ENCODE assay signal across 8 cellular contexts in genomic region chr11:62601114-62601363, GRCh38. TPM values are rescaled to one million over a fixed set of nuclear protein-coding genes. Genes with fewer than 3 reads are reported as not detected.
A peak's percentile ranks its signal among the peaks of the same experiment; 100 is the strongest.
DNase-seq lines count a peak whose midpoint lies in the region; ATAC-seq, FAIRE-seq and TF ChIP-seq lines count a peak whose summit lies in the region.

No MANE protein-coding gene starts in this region.

- no peak overlapping the region for H2BK12ac ChIP-seq in H1 (ENCODE audit: low read depth, low read length)

- H3K4me2 ChIP-seq in BLaER1: peak overlapping the region; percentile 100
- H3K4me2 ChIP-seq in H1 (ENCODE audit: insufficient read depth in 1 of 2, low read depth in 2 of 2, low read length in 2 of 2): peak overlapping the region; percentile 72 to 95

- H4K5ac ChIP-seq in H1 (ENCODE audit: insufficient read length, low read depth, low read length): peak overlapping the region; percentile 47

- no peak overlapping the region for H2AK5ac ChIP-seq in H1 (ENCODE audit: low read depth, low read length)

- peak overlapping the region; percentile 14 for H3K4ac ChIP-seq in H1 (replicated peaks; ENCODE audit: insufficient read length, low read depth, low read length)

- 1% methylated on average over 17 of the region's 31 CpGs; no CpG with 5 or more reads in 1 of the 2 experiments for WGBS in H1 (ENCODE audit: extremely low coverage in 1 of 2, insufficient coverage in 1 of 2, insufficient read length in 1 of 2, insufficient replicate concordance in 2 of 2, low coverage in 1 of 2, low lambda C conversion rate in 2 of 2, missing lambda C conversion rate in 1 of 2), 2 experiments

- H3K14ac ChIP-seq in H1 (ENCODE audit: insufficient read length): no peak overlapping the region

- H3K27me3 ChIP-seq in BLaER1 (no peaks in the 10 kb centered on the region), HAP-1 (ENCODE audit: low read depth) (no peaks in the 10 kb centered on the region), H1 (replicated peaks in 1 of 4; ENCODE audit: control insufficient read depth in 3 of 4, extremely low read depth in 1 of 4, insufficient read depth in 3 of 4, low read length in 3 of 4) (peaks cover 0 to 13% (median 11%) of the 10 kb centered on the region in 4 experiments; a peak in 6 of 7 replicates), muscle layer of duodenum (ENCODE audit: low read depth, low read length) (no peaks in the 10 kb centered on the region), vagina (no peaks in the 10 kb centered on the region)

- H4K91ac ChIP-seq in H1 (replicated peaks; ENCODE audit: insufficient read length, low read length): peak overlapping the region; percentile 28

- peaks cover 0 to 28% of the 10 kb centered on the region in 2 experiments; a peak in 2 of 4 replicates for H3K79me2 ChIP-seq in H1 (ENCODE audit: control insufficient read depth in 1 of 2, insufficient read depth in 2 of 2, low read length in 2 of 2)

- H3K79me1 ChIP-seq in H1 (ENCODE audit: low read depth, low read length): no peaks in the 10 kb centered on the region; the same call in 1 of the 2 replicates

- DNase-seq in HAP-1 (ENCODE audit: low spot score in 2 of 2) (no peak), T-helper 22 cell (ENCODE audit: low read depth) (peak; percentile 39), H1 (ENCODE audit: low read depth in 1 of 2, low spot score in 2 of 2) (no peak), vagina (ENCODE audit: extremely low spot score in 2 of 2) (no peak)

- H3K23me2 ChIP-seq in H1 (ENCODE audit: low read depth, low read length): peaks cover 17% of the 10 kb centered on the region; the same call in 1 of the 2 replicates

- no peak for FAIRE-seq in H1 (lab: Jason Lieb, UNC)

- H3K36me3 ChIP-seq in BLaER1 (peaks cover 54% of the 10 kb centered on the region), HAP-1 (replicated peaks) (peaks cover 76% of the 10 kb centered on the region), H1 (ENCODE audit: control insufficient read depth in 2 of 4, insufficient read depth in 4 of 4, low read length in 3 of 4) (peaks cover 22 to 25% (median 23%) of the 10 kb centered on the region in 4 experiments), muscle layer of duodenum (ENCODE audit: control insufficient read depth in 1 of 2, insufficient read depth in 2 of 2, low read length in 2 of 2) (peaks cover 20 to 45% of the 10 kb centered on the region in 2 donors), vagina (peaks cover 0 to 29% of the 10 kb centered on the region in 2 donors)

- H3K4me3 ChIP-seq in BLaER1 (peak overlapping the region; percentile 91), HAP-1 (peak overlapping the region; percentile 96), H1 (ENCODE audit: extremely low read depth in 1 of 4, insufficient read depth in 2 of 4, low read depth in 3 of 4, low read length in 4 of 4) (peak overlapping the region; percentile 74 to 86 (median 84)), muscle layer of duodenum (ENCODE audit: low read depth in 1 of 2, low read length in 2 of 2) (peak overlapping the region; percentile 89 to 93), vagina (peak overlapping the region; percentile 73 to 94)

- H2AFZ ChIP-seq in H1 (ENCODE audit: low read length): no peak overlapping the region

- H2BK5ac ChIP-seq in H1 (ENCODE audit: low read depth, low read length): 0 out of 2 replicates have a peak overlapping the region, but pooled peaks have one; percentile 75

- no peak; a peak in 1 of 3 replicates for TF ChIP-seq POLR2A in H1 (IDR thresholded peaks at IDR 0.05; ENCODE audit: control extremely low read depth in 1 of 2, low read depth in 2 of 2, low read length in 2 of 2)
- TF ChIP-seq POLR2A in vagina (IDR thresholded peaks at IDR 0.05): no peak

- POLR2A ChIA-PET in H1 (lab: Charles Lee; ENCODE audit: partially characterized antibody): interaction anchor here (0.8 to 12.3 kb wide), 25 partner anchors 9 to 280 kb away, joined by 3 to 235 read pairs (median 3); partner anchors contain the start of genes B3GAT3, C11orf98, CSKMT and EEF1G

- CTCF ChIA-PET in H1 (lab: Charles Lee; ENCODE audit: partially characterized antibody): interaction anchor here (0.6 to 2.2 kb wide), 7 partner anchors 9 to 93 kb away, joined by 3 to 24 read pairs (median 3); partner anchors contain the start of genes EML3, ROM1 and TUT1

- H4K20me1 ChIP-seq in BLaER1 (peaks cover 34% of the 10 kb centered on the region), H1 (replicated peaks in 1 of 2; ENCODE audit: control insufficient read depth in 1 of 2, insufficient read depth in 2 of 2, low read length in 2 of 2) (peaks cover 3 to 11% of the 10 kb centered on the region in 2 experiments)

- in situ Hi-C loops in HAP-1 (cut with MboI; ENCODE audit: low sequenced_read_pairs): no loop called here

- H3K18ac ChIP-seq in H1 (ENCODE audit: extremely low read depth, low read length): peak overlapping the region; percentile 81; the same call in 1 of the 2 replicates

- no peak for TF ChIP-seq RAD21 in H1 (IDR thresholded peaks at IDR 0.05 in 1 of 2, conservative IDR thresholded peaks at IDR 0.05 in 1 of 2; ENCODE audit: low read depth in 2 of 2, low read length in 2 of 2)

- no peak overlapping the region for H2BK15ac ChIP-seq in H1 (ENCODE audit: low read length)

- no peak for TF ChIP-seq CTCF in H1 (IDR thresholded peaks at IDR 0.05; ENCODE audit: control extremely low read depth in 1 of 3, insufficient read depth in 1 of 3, low read depth in 1 of 3, low read length in 3 of 3)
- TF ChIP-seq CTCF in vagina (IDR thresholded peaks at IDR 0.05): no peak

- peak overlapping the region; percentile 100 for H3K27ac ChIP-seq in BLaER1
- H3K27ac ChIP-seq in H1 (ENCODE audit: low read depth, low read length): peak overlapping the region; percentile 79; the same call in 1 of the 2 replicates
- peak overlapping the region; percentile 83 for H3K27ac ChIP-seq in muscle layer of duodenum (ENCODE audit: low read length)
- peak overlapping the region; percentile 97 for H3K27ac ChIP-seq in vagina

- H3K4me1 ChIP-seq in BLaER1 (peaks cover 60% of the 10 kb centered on the region), HAP-1 (peaks cover 19% of the 10 kb centered on the region), H1 (replicated peaks in 1 of 4; ENCODE audit: control insufficient read depth in 3 of 4, insufficient read depth in 4 of 4, low read length in 3 of 4) (peaks cover 7 to 32% (median 17%) of the 10 kb centered on the region in 4 experiments), muscle layer of duodenum (ENCODE audit: control insufficient read depth in 1 of 2, insufficient read depth in 2 of 2, low read length in 2 of 2) (peaks cover 23 to 42% of the 10 kb centered on the region in 2 donors), vagina (peaks cover 37% of the 10 kb centered on the region)

- H3K9me3 ChIP-seq in BLaER1: no peaks in the 10 kb centered on the region
- H3K9me3 ChIP-seq in HAP-1: no peaks in the 10 kb centered on the region
- no peaks in the 10 kb centered on the region for H3K9me3 ChIP-seq in H1 (ENCODE audit: insufficient read depth in 2 of 2, low read depth in 1 of 2, low read length in 1 of 2)
- no peaks in the 10 kb centered on the region for H3K9me3 ChIP-seq in muscle layer of duodenum (ENCODE audit: control insufficient read depth in 1 of 2, low read length in 2 of 2)
- H3K9me3 ChIP-seq in vagina: no peaks in the 10 kb centered on the region

- no peak overlapping the region for H2BK120ac ChIP-seq in H1 (replicated peaks; ENCODE audit: low read depth, low read length)

- peak overlapping the region; percentile 50 for H3K56ac ChIP-seq in H1 (replicated peaks; ENCODE audit: insufficient read length, low read depth, low read length)

- H4K8ac ChIP-seq in H1 (ENCODE audit: extremely low read depth, insufficient read depth, low read length): peak overlapping the region; percentile 95

- no peak for TF ChIP-seq EP300 in H1 (IDR thresholded peaks at IDR 0.05; ENCODE audit: borderline replicate concordance in 1 of 2, low read depth in 2 of 2, low read length in 2 of 2)

- no peak overlapping the region for H3K23ac ChIP-seq in H1 (ENCODE audit: insufficient read length)

- no peak for ATAC-seq in HG02973 (IDR thresholded peaks at IDR 0.05; ENCODE audit: unreplicated experiment)
- no peak for ATAC-seq in HG03025 (IDR thresholded peaks at IDR 0.05; ENCODE audit: low FRiP score, unreplicated experiment)

- intact Hi-C loops in vagina (cut with DNase I): no loop called here

- no peak overlapping the region for H2BK20ac ChIP-seq in H1 (ENCODE audit: low read length)

- peak overlapping the region; percentile 100 for H3K9ac ChIP-seq in BLaER1
- peak overlapping the region; percentile 83 to 99 (median 87) for H3K9ac ChIP-seq in H1 (replicated peaks in 1 of 4; ENCODE audit: extremely low read depth in 1 of 4, low read depth in 3 of 4, low read length in 3 of 4)

RNA-seq across cellular contexts. Expression of gene MTA2, which starts 0.6 kb away (rescaled TPM):
- 114 and 117 TPM in 2 replicates for total RNA-seq in H1 (2021; fragmentation: NEBNext Ultra II Directional; extraction: Animal tissue kit (Norgen Biotek cat#: 25700))
- 25.7 and 32.2 TPM in 2 replicates for polyA plus RNA-seq in H1 (2011; rRNA removed)
- polyA plus RNA-seq in H1 (2011; cell fraction: cytosol; rRNA removed): 35.3 TPM
- 66.3 TPM for polyA plus RNA-seq in H1 (2011; cell fraction: nucleus; rRNA removed)
- polyA plus RNA-seq in H1 (2012, experiment 1 of 2): 98.7 to 112 TPM (median 111 TPM) in 4 replicates
- polyA plus RNA-seq in H1 (2012, experiment 2 of 2): 79.2 TPM
- polyA plus RNA-seq in H1 (2013, experiment 1 of 2): 45.4 TPM
- 44.6 TPM for polyA plus RNA-seq in H1 (2013, experiment 2 of 2)
- 69.4 and 71.5 TPM in 2 replicates for polyA minus RNA-seq in H1 (2011; rRNA and poly(A)+ RNA removed)
- polyA minus RNA-seq in H1 (2011; cell fraction: cytosol; rRNA and poly(A)+ RNA removed): 41.7 TPM
- polyA minus RNA-seq in H1 (2011; cell fraction: nucleus; rRNA and poly(A)+ RNA removed): 48.7 TPM
- 96.3 TPM for total RNA-seq in vagina

RNA-seq across cellular contexts. Expression of gene TUT1, which starts 9.7 kb away (rescaled TPM):
- total RNA-seq in H1 (2021; fragmentation: NEBNext Ultra II Directional; extraction: Animal tissue kit (Norgen Biotek cat#: 25700)): 24.6 and 31.5 TPM in 2 replicates
- polyA plus RNA-seq in H1 (2011; rRNA removed): 17.8 and 26.2 TPM in 2 replicates
- polyA plus RNA-seq in H1 (2011; cell fraction: cytosol; rRNA removed): 24.2 TPM
- polyA plus RNA-seq in H1 (2011; cell fraction: nucleus; rRNA removed): 41.6 TPM
- polyA plus RNA-seq in H1 (2012, experiment 1 of 2): 20.8 to 24.7 TPM (median 23.1 TPM) in 4 replicates
- polyA plus RNA-seq in H1 (2012, experiment 2 of 2): 20.4 TPM
- polyA plus RNA-seq in H1 (2013, experiment 1 of 2): 15.5 TPM
- 13.2 TPM for polyA plus RNA-seq in H1 (2013, experiment 2 of 2)
- polyA minus RNA-seq in H1 (2011; rRNA and poly(A)+ RNA removed): 10.0 and 16.4 TPM in 2 replicates
- polyA minus RNA-seq in H1 (2011; cell fraction: cytosol; rRNA and poly(A)+ RNA removed): 7.1 TPM
- 8.6 TPM for polyA minus RNA-seq in H1 (2011; cell fraction: nucleus; rRNA and poly(A)+ RNA removed)
- total RNA-seq in vagina: 12.0 TPM

RNA-seq across cellular contexts. Expression of gene EML3, which starts 11.5 kb away (rescaled TPM):
- total RNA-seq in H1 (2021; fragmentation: NEBNext Ultra II Directional; extraction: Animal tissue kit (Norgen Biotek cat#: 25700)): 29.9 and 31.2 TPM in 2 replicates
- polyA plus RNA-seq in H1 (2011; rRNA removed): 19.2 and 30.1 TPM in 2 replicates
- 18.9 TPM for polyA plus RNA-seq in H1 (2011; cell fraction: cytosol; rRNA removed)
- polyA plus RNA-seq in H1 (2011; cell fraction: nucleus; rRNA removed): 101 TPM
- 22.0 to 32.1 TPM (median 25.2 TPM) in 4 replicates for polyA plus RNA-seq in H1 (2012, experiment 1 of 2)
- polyA plus RNA-seq in H1 (2012, experiment 2 of 2): 23.4 TPM
- polyA plus RNA-seq in H1 (2013, experiment 1 of 2): 18.3 TPM
- polyA plus RNA-seq in H1 (2013, experiment 2 of 2): 15.2 TPM
- 13.6 and 15.8 TPM in 2 replicates for polyA minus RNA-seq in H1 (2011; rRNA and poly(A)+ RNA removed)
- 11.3 TPM for polyA minus RNA-seq in H1 (2011; cell fraction: cytosol; rRNA and poly(A)+ RNA removed)
- polyA minus RNA-seq in H1 (2011; cell fraction: nucleus; rRNA and poly(A)+ RNA removed): 15.3 TPM
- 69.0 TPM for total RNA-seq in vagina

RNA-seq across cellular contexts. Expression of gene ROM1, which starts 12.0 kb away (rescaled TPM):
- 0.55 and 2.2 TPM in 2 replicates for total RNA-seq in H1 (2021; fragmentation: NEBNext Ultra II Directional; extraction: Animal tissue kit (Norgen Biotek cat#: 25700))
- 0.86 and 0.91 TPM in 2 replicates for polyA plus RNA-seq in H1 (2011; rRNA removed)
- polyA plus RNA-seq in H1 (2011; cell fraction: cytosol; rRNA removed): 1.0 TPM
- 1.1 TPM for polyA plus RNA-seq in H1 (2011; cell fraction: nucleus; rRNA removed)
- polyA plus RNA-seq in H1 (2012, experiment 1 of 2): 1.8 to 2.8 TPM (median 2.1 TPM) in 4 replicates
- polyA plus RNA-seq in H1 (2012, experiment 2 of 2): 1.3 TPM
- 0.55 TPM for polyA plus RNA-seq in H1 (2013, experiment 1 of 2)
- polyA plus RNA-seq in H1 (2013, experiment 2 of 2): 0.64 TPM
- polyA minus RNA-seq in H1 (2011; rRNA and poly(A)+ RNA removed): 1.7 TPM in 1 of 2 replicates, not detected in the other
- not detected for polyA minus RNA-seq in H1 (2011; cell fraction: cytosol; rRNA and poly(A)+ RNA removed)
- not detected for polyA minus RNA-seq in H1 (2011; cell fraction: nucleus; rRNA and poly(A)+ RNA removed)
- total RNA-seq in vagina: 6.1 TPM

RNA-seq across cellular contexts. Expression of gene B3GAT3, which starts 20.7 kb away (rescaled TPM):
- 28.0 and 34.5 TPM in 2 replicates for total RNA-seq in H1 (2021; fragmentation: NEBNext Ultra II Directional; extraction: Animal tissue kit (Norgen Biotek cat#: 25700))
- 39.0 and 57.7 TPM in 2 replicates for polyA plus RNA-seq in H1 (2011; rRNA removed)
- polyA plus RNA-seq in H1 (2011; cell fraction: cytosol; rRNA removed): 47.9 TPM
- polyA plus RNA-seq in H1 (2011; cell fraction: nucleus; rRNA removed): 132 TPM
- 19.8 to 36.5 TPM (median 35.3 TPM) in 4 replicates for polyA plus RNA-seq in H1 (2012, experiment 1 of 2)
- polyA plus RNA-seq in H1 (2012, experiment 2 of 2): 22.3 TPM
- 20.2 TPM for polyA plus RNA-seq in H1 (2013, experiment 1 of 2)
- 20.9 TPM for polyA plus RNA-seq in H1 (2013, experiment 2 of 2)
- 6.2 and 8.5 TPM in 2 replicates for polyA minus RNA-seq in H1 (2011; rRNA and poly(A)+ RNA removed)
- 13.8 TPM for polyA minus RNA-seq in H1 (2011; cell fraction: cytosol; rRNA and poly(A)+ RNA removed)
- 11.2 TPM for polyA minus RNA-seq in H1 (2011; cell fraction: nucleus; rRNA and poly(A)+ RNA removed)
- total RNA-seq in vagina: 41.7 TPM
